ENCODE assay signal across 23 cellular contexts in genomic region chrX:154404625-154405192, GRCh38. TPM values are rescaled to one million over a fixed set of nuclear protein-coding genes. Genes with fewer than 3 reads are reported as not detected.
DNase-seq lines count a peak whose midpoint lies in the region; ATAC-seq and TF ChIP-seq lines count a peak whose summit lies in the region.
"Had no signal": no experiment of that assay in that cellular context is flagged by ENCODE, and none has a peak within 500 bp of the region (broad histone marks: within the 10 kb centered on the region; RNA-seq: fewer than 3 reads in every experiment).

No MANE protein-coding gene starts in this region.

- H3K27me3 Mint-ChIP-seq in activated T-cell treated with anti-CD3 and anti-CD28 coated beads, Interleukin-2, amount 50 U/mL, for 72 hours (ENCODE audit: low read depth), result no peaks in the 10 kb centered on the region
- H3K27me3 Mint-ChIP-seq: CD4-positive, alpha-beta T cell had no signal

- CTCF ChIA-PET in RWPE1 (lab: Yijun Ruan, JAX), result interaction anchor here (0.6 to 1.0 kb wide), 2 partner anchors 31 to 56 kb away, joined by 3 read pairs; no protein-coding TSS in a partner anchor

- no peak overlapping the region for H3K4me3 Mint-ChIP-seq in activated T-cell treated with anti-CD3 and anti-CD28 coated beads, Interleukin-2, amount 50 U/mL, for 72 hours
- H3K4me3 Mint-ChIP-seq: CD14-positive monocyte; CD4-positive, alpha-beta T cell; CD8-positive, alpha-beta memory T cell; HFFc6 had no signal

- intact Hi-C loops in sigmoid colon (cut with DNase I), result no loop called here

- H3K36me3 Mint-ChIP-seq in activated T-cell treated with anti-CD3 and anti-CD28 coated beads, Interleukin-2, amount 50 U/mL, for 72 hours (ENCODE audit: insufficient read depth in 2 of 2), result peaks cover 6 to 7% of the 10 kb centered on the region in 2 donors

- TF ChIP-seq CTCF in RWPE1 (conservative IDR thresholded peaks at IDR 0.05; ENCODE audit: low read depth), result no peak
- TF ChIP-seq CTCF in coronary artery (IDR thresholded peaks at IDR 0.05), result no peak
- no peak for TF ChIP-seq CTCF in sigmoid colon (IDR thresholded peaks at IDR 0.05)

- H3K9me3 Mint-ChIP-seq in activated T-cell treated with anti-CD3 and anti-CD28 coated beads, Interleukin-2, amount 50 U/mL, for 72 hours, result no peaks in the 10 kb centered on the region
- H3K9me3 Mint-ChIP-seq: CD4-positive, alpha-beta T cell; CD8-positive, alpha-beta memory T cell had no signal

- WGBS in sigmoid colon, 2 donors, result 95 to 96% methylated on average over 16 of the region's 16 CpGs

- peaks cover 0 to 8% (median 7%) of the 10 kb centered on the region in 4 donors for H3K4me1 ChIP-seq in sigmoid colon
- H3K4me1 ChIP-seq: BE2C, HAP-1 had no signal

- H3K4me1 Mint-ChIP-seq in activated T-cell treated with anti-CD3 and anti-CD28 coated beads, Interleukin-2, amount 50 U/mL, for 72 hours (ENCODE audit: low read depth), result peaks cover 6% of the 10 kb centered on the region

- no peaks in the 10 kb centered on the region for H3K9me3 ChIP-seq in sigmoid colon
- H3K9me3 ChIP-seq: A549, BE2C, HAP-1 had no signal

- H3K27me3 ChIP-seq in sigmoid colon, result no peaks in the 10 kb centered on the region

- ATAC-seq in activated T-cell treated with anti-CD3 and anti-CD28 coated beads, Interleukin-2, amount 50 U/mL, for 72 hours (replicated peaks in 1 of 2), result no peak
- ATAC-seq in GM18511 (IDR thresholded peaks at IDR 0.05; ENCODE audit: unreplicated experiment), result no peak
- ATAC-seq: A549 had no signal

- no peak overlapping the region for H3K4me3 ChIP-seq in coronary artery
- no peak overlapping the region for H3K4me3 ChIP-seq in sigmoid colon
- H3K4me3 ChIP-seq: A549; BLaER1 treated with 17β-estradiol and CSF1 and Interleukin-3, amounts not matched to agents 10 nM and 100 nM; HAP-1 had no signal

- peak overlapping the region; percentile 86 for H3K27ac Mint-ChIP-seq in activated T-cell treated with anti-CD3 and anti-CD28 coated beads, Interleukin-2, amount 50 U/mL, for 72 hours
- H3K27ac Mint-ChIP-seq: HFFc6 had no signal

- TF ChIP-seq POLR2A in sigmoid colon (IDR thresholded peaks at IDR 0.05), result no peak

- peak overlapping the region; percentile 22 for H3K27ac ChIP-seq in RWPE1
- no peak overlapping the region for H3K27ac ChIP-seq in coronary artery
- no peak overlapping the region for H3K27ac ChIP-seq in sigmoid colon
- H3K27ac ChIP-seq: A549; BLaER1 treated with 17β-estradiol and CSF1 and Interleukin-3, amounts not matched to agents 10 nM and 100 nM had no signal

- DNase-seq in activated T-cell treated with anti-CD3 and anti-CD28 coated beads, Interleukin-2, amount 50 U/mL, for 72 hours, result no peak
- DNase-seq in activated T-cell treated with anti-CD3 and anti-CD28 coated beads, Interleukin-2, amount 50 U/mL, for 48 hours, result no peak
- DNase-seq in RWPE1 (ENCODE audit: low spot score) (no peak), coronary artery (ENCODE audit: low spot score) (peak; percentile 64), sigmoid colon (peak; percentile 61), EL (no peak), hepatic stellate cell (ENCODE audit: low spot score) (no peak)
- DNase-seq: 8988T; ACHN; AML-193; BE2C; CD4-positive, alpha-beta T cell; CD8-positive, alpha-beta memory T cell; DMS 273 treated with DMSO at 0.1 percent for 48 hours; DMS79; GF-D8; GOT3; HFFc6 had no signal

- H3K36me3 ChIP-seq in sigmoid colon, result peaks cover 4 to 15% (median 7%) of the 10 kb centered on the region in 4 donors

- POLR2A ChIA-PET in RWPE1 (lab: Yijun Ruan, JAX; ENCODE audit: low non-redundant PET), result no interaction called here

- no peak for TF ChIP-seq EP300 in sigmoid colon (IDR thresholded peaks at IDR 0.05)

RNA-seq across cellular contexts. Expression of gene DNASE1L1, which starts 4.3 kb away (rescaled TPM):
- total RNA-seq in activated T-cell treated with anti-CD3 and anti-CD28 coated beads, Interleukin-2, amount 50 U/mL, for 72 hours, result 10 to 100 TPM in 1 of 2 donors, 1 to 10 TPM in 1; 9.3 to 11.4 TPM
- 10 to 100 TPM; 10.9 to 21.8 (median 16.6) TPM for total RNA-seq in sigmoid colon
- 10 to 100 TPM; 15.5 to 25.7 (median 17.4) TPM for polyA plus RNA-seq in sigmoid colon

RNA-seq across cellular contexts. Expression of gene RPL10, which starts 6.5 kb away (rescaled TPM):
- total RNA-seq in activated T-cell treated with anti-CD3 and anti-CD28 coated beads, Interleukin-2, amount 50 U/mL, for 72 hours, result 1,000 to 10,000 TPM; 3,958 to 4,635 TPM
- total RNA-seq in sigmoid colon, result 1,000 to 10,000 TPM; 3,138 to 8,651 (median 6,770) TPM
- 1,000 to 10,000 TPM; 4,760 to 8,094 (median 5,003) TPM for polyA plus RNA-seq in sigmoid colon

RNA-seq across cellular contexts. Expression of gene TAFAZZIN, which starts 6.6 kb away (rescaled TPM):
- total RNA-seq in activated T-cell treated with anti-CD3 and anti-CD28 coated beads, Interleukin-2, amount 50 U/mL, for 72 hours, result 100 to 1,000 TPM in 1 of 2 donors, 10 to 100 TPM in 1; 89.0 to 106 TPM
- 10 to 100 TPM; 35.7 to 58.2 (median 36.6) TPM for total RNA-seq in sigmoid colon
- 10 to 100 TPM in 1 of 3 donors, 1 to 10 TPM in 2; 8.4 to 48.0 (median 9.2) TPM for polyA plus RNA-seq in sigmoid colon

RNA-seq across cellular contexts. Expression of gene ATP6AP1, which starts 23.8 kb away (rescaled TPM):
- total RNA-seq in activated T-cell treated with anti-CD3 and anti-CD28 coated beads, Interleukin-2, amount 50 U/mL, for 72 hours, result 10 to 100 TPM; 37.0 to 38.7 TPM
- 10 to 100 TPM; 16.5 to 54.6 (median 27.0) TPM for total RNA-seq in sigmoid colon
- polyA plus RNA-seq in sigmoid colon, result 10 to 100 TPM; 18.6 to 87.7 (median 39.1) TPM

RNA-seq across cellular contexts. Expression of gene EMD, which starts 25.6 kb away (rescaled TPM):
- 10 to 100 TPM; 91.0 to 92.9 TPM for total RNA-seq in activated T-cell treated with anti-CD3 and anti-CD28 coated beads, Interleukin-2, amount 50 U/mL, for 72 hours
- total RNA-seq in sigmoid colon, result 10 to 100 TPM; 44.3 to 66.8 (median 48.6) TPM
- polyA plus RNA-seq in sigmoid colon, result 10 to 100 TPM; 40.7 to 87.9 (median 42.6) TPM

Comparison
In these comparisons a context has a peak if more than half of its experiments do, and no peak if none do; other contexts are left out.
1. DNase-seq: peak in coronary artery (single experiment) and sigmoid colon (single experiment); none in activated T-cell treated with anti-CD3 and anti-CD28 coated beads, Interleukin-2, amount 50 U/mL, for 72 hours (0 of 2), activated T-cell treated with anti-CD3 and anti-CD28 coated beads, Interleukin-2, amount 50 U/mL, for 48 hours (0 of 2), RWPE1 (single experiment), EL (single experiment) and hepatic stellate cell (single experiment).